Comparison of ENCODE assay signal across 22 cellular contexts in the genomic region with DNA sequence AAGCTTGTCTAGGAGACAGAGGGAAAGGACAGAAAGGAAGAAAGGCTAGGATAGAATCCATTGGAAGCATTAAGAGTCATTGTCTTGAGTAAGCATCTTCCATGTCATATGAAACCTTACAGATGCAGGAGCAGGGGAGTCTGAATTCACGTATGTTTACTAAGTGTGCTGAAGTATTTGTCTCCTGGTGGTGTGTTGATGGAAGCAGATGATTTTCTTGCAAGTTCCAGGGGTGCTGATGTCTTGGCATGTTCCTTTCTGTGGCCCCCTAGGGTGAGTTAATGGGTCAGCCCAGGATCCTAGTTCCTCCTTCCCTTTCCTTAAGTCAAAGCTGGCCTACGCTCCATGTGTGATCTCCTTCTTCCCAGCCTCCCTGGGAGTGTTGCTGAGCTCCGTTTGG.
"Had no signal": no experiment of that assay in that cellular context is flagged by ENCODE, and none has a peak within 500 bp of the region (broad histone marks: within the 10 kb centered on the region; RNA-seq: fewer than 3 reads in every experiment).

No MANE protein-coding gene starts in this region.

- H3K27ac Mint-ChIP-seq: activated CD4-positive, alpha-beta T cell treated with anti-CD3 and anti-CD28 coated beads for 36 hours; activated CD8-positive, alpha-beta T cell treated with anti-CD3 and anti-CD28 coated beads for 36 hours; activated naive CD8-positive, alpha-beta T cell treated with anti-CD3 and anti-CD28 coated beads, Interleukin-2, amount 50 U/mL, for 24 hours; activated T-helper 1 cell treated with anti-CD3 and anti-CD28 coated beads, Interleukin-12 subunit alpha, Interleukin-12 subunit beta, Interleukin-2, Interleukin-4 antibody, amounts not matched to agents 30 ng/mL and 10 ng/mL and 1 ng/mL, durations not matched to agents 14 hours and 24 hours and 36 hours; immature natural killer cell; naive thymus-derived CD4-positive, alpha-beta T cell; T-cell had no signal

- DNase-seq: activated CD4-positive, alpha-beta T cell treated with anti-CD3 and anti-CD28 coated beads for 36 hours; activated CD8-positive, alpha-beta memory T cell treated with anti-CD3 and anti-CD28 coated beads, Interleukin-2, amount 50 U/mL, for 4 hours; activated CD8-positive, alpha-beta T cell treated with anti-CD3 and anti-CD28 coated beads for 36 hours; activated naive CD4-positive, alpha-beta T cell; activated naive CD8-positive, alpha-beta T cell treated with anti-CD3 and anti-CD28 coated beads, Interleukin-2, amount 50 U/mL, for 24 hours; central memory CD4-positive, alpha-beta T cell; cortex of kidney; effector CD8-positive, alpha-beta T cell; glutamatergic neuron; immature natural killer cell; left cardiac atrium; naive thymus-derived CD4-positive, alpha-beta T cell; stimulated activated CD4-positive, alpha-beta T cell treated with anti-CD3 and anti-CD28 coated beads, Interleukin-4, amount 100 ng/mL, for 1 hour; stimulated activated CD8-positive, alpha-beta memory T cell treated with anti-CD3 and anti-CD28 coated beads, Interleukin-4, amount 100 ng/mL, for 48 hours; stimulated activated naive CD8-positive, alpha-beta T cell treated with anti-CD3 and anti-CD28 coated beads, Interleukin-15, amount 100 ng/mL, for 72 hours; T-cell; WERI-Rb-1 had no signal

- H3K4me3 ChIP-seq: ascending aorta, prostate gland, thoracic aorta had no signal

- H3K9me3 ChIP-seq: ascending aorta, prostate gland, thoracic aorta had no signal

- H3K27ac ChIP-seq: ascending aorta, prostate gland, thoracic aorta, WERI-Rb-1 had no signal

- H3K36me3 Mint-ChIP-seq: immature natural killer cell; naive thymus-derived CD4-positive, alpha-beta T cell; T-cell had no signal

- ATAC-seq: activated CD4-positive, alpha-beta T cell treated with anti-CD3 and anti-CD28 coated beads for 36 hours; activated CD8-positive, alpha-beta T cell treated with anti-CD3 and anti-CD28 coated beads for 36 hours; activated naive CD8-positive, alpha-beta T cell treated with anti-CD3 and anti-CD28 coated beads, Interleukin-2, amount 50 U/mL, for 24 hours; naive thymus-derived CD4-positive, alpha-beta T cell; sciatic nerve; stimulated activated naive CD8-positive, alpha-beta T cell treated with anti-CD3 and anti-CD28 coated beads, Interleukin-15, amount 100 ng/mL, for 72 hours; T-cell had no signal

- H3K27me3 ChIP-seq: ascending aorta had no signal

- H3K4me1 Mint-ChIP-seq: activated CD4-positive, alpha-beta T cell treated with anti-CD3 and anti-CD28 coated beads for 36 hours; activated naive CD8-positive, alpha-beta T cell treated with anti-CD3 and anti-CD28 coated beads, Interleukin-2, amount 50 U/mL, for 24 hours; immature natural killer cell; naive thymus-derived CD4-positive, alpha-beta T cell; stimulated activated naive CD8-positive, alpha-beta T cell treated with anti-CD3 and anti-CD28 coated beads, Interleukin-15, amount 100 ng/mL, for 72 hours; T-cell had no signal

- H3K4me1 ChIP-seq: prostate gland had no signal

- H3K9me3 Mint-ChIP-seq: activated CD8-positive, alpha-beta T cell treated with anti-CD3 and anti-CD28 coated beads for 36 hours; activated naive CD8-positive, alpha-beta T cell treated with anti-CD3 and anti-CD28 coated beads, Interleukin-2, amount 50 U/mL, for 24 hours; activated T-helper 1 cell treated with anti-CD3 and anti-CD28 coated beads, Interleukin-12 subunit alpha, Interleukin-12 subunit beta, Interleukin-2, Interleukin-4 antibody, amounts not matched to agents 30 ng/mL and 10 ng/mL and 1 ng/mL, durations not matched to agents 14 hours and 24 hours and 36 hours; stimulated activated naive CD8-positive, alpha-beta T cell treated with anti-CD3 and anti-CD28 coated beads, Interleukin-15, amount 100 ng/mL, for 72 hours; T-cell had no signal

- H3K4me3 Mint-ChIP-seq: activated CD4-positive, alpha-beta T cell treated with anti-CD3 and anti-CD28 coated beads for 36 hours; activated CD8-positive, alpha-beta T cell treated with anti-CD3 and anti-CD28 coated beads for 36 hours; activated naive CD8-positive, alpha-beta T cell treated with anti-CD3 and anti-CD28 coated beads, Interleukin-2, amount 50 U/mL, for 24 hours; activated T-helper 1 cell treated with anti-CD3 and anti-CD28 coated beads, Interleukin-12 subunit alpha, Interleukin-12 subunit beta, Interleukin-2, Interleukin-4 antibody, amounts not matched to agents 30 ng/mL and 10 ng/mL and 1 ng/mL, durations not matched to agents 14 hours and 24 hours and 36 hours; immature natural killer cell; naive thymus-derived CD4-positive, alpha-beta T cell; stimulated activated naive CD8-positive, alpha-beta T cell treated with anti-CD3 and anti-CD28 coated beads, Interleukin-15, amount 100 ng/mL, for 72 hours; T-cell had no signal

- H3K36me3 ChIP-seq: ascending aorta, prostate gland, thoracic aorta had no signal
